In the genomic region with DNA sequence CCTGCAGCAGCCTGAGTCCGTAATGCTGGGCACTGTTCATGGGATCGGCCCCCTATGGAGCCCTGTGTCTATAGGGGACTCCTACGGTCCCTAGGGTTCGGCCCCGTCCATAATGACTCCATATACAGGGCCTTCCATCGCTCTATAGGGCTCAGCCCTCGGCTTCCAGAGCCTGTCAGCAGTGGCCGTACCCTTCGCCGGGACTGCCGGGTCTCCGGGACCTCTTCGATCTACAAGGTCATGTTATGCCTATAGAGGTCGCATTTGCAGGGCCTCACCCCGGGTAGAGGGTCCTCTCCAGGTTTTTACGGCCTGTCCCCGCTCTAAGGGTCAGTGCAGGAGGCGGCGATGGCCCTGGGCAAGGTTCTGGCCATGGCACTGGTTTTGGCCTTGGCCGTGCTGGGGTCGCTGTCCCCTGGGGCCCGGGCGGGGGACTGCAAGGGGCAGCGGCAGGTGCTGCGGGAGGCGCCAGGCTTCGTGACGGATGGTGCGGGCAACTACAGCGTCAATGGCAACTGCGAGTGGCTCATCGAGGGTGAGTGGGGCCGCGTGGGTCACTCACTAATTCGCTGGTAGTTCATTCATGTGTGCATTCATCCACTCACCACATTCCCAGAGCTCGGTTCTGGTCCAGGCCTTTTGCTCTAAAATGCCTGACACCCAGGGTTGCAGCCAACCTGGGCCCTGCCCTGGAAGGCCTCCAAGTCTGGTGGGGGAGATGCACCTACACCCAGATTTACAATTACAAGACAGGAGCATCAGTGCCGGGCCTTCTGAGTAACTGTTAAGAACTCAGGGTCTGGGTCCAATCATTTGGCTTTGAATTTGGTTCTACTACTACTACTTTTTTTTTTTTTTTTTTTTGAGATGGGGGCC, we compare ENCODE assay signal across 8 cellular contexts. TPM values are rescaled to one million over a fixed set of nuclear protein-coding genes. Genes with fewer than 3 reads are reported as not detected.
DNase-seq lines count a peak whose midpoint lies in the region; ATAC-seq and TF ChIP-seq lines count a peak whose summit lies in the region.

No MANE protein-coding gene starts in this region.

- H3K9me3 Mint-ChIP-seq in T-helper 1 cell treated with Interleukin-12 subunit alpha and Interleukin-12 subunit beta and Interleukin-4 antibody, amounts not matched to agents 30 μg/mL and 1 μg/mL, for 36 hours: no peaks in the 10 kb centered on the region
- no peaks in the 10 kb centered on the region for H3K9me3 Mint-ChIP-seq in mesothelial cell of epicardium

- 4 to 5% methylated on average over 37 of the region's 37 CpGs for WGBS in aorta, 2 donors

- no peak for TF ChIP-seq CTCF in mesothelial cell of epicardium (IDR thresholded peaks at IDR 0.05; ENCODE audit: unreplicated experiment)

- H3K27me3 Mint-ChIP-seq in T-helper 1 cell treated with Interleukin-12 subunit alpha and Interleukin-12 subunit beta and Interleukin-4 antibody, amounts not matched to agents 30 μg/mL and 1 μg/mL, for 36 hours (ENCODE audit: low read depth): peaks cover 29% of the 10 kb centered on the region
- H3K27me3 Mint-ChIP-seq in mesothelial cell of epicardium (ENCODE audit: low read depth): peaks cover 37% of the 10 kb centered on the region

- peaks cover 13% of the 10 kb centered on the region for H3K4me1 Mint-ChIP-seq in T-helper 1 cell treated with Interleukin-12 subunit alpha and Interleukin-12 subunit beta and Interleukin-4 antibody, amounts not matched to agents 30 μg/mL and 1 μg/mL, for 36 hours (ENCODE audit: low read depth)
- H3K4me1 Mint-ChIP-seq in mesothelial cell of epicardium: peaks cover 27% of the 10 kb centered on the region

- H3K4me3 ChIP-seq in aorta (ENCODE audit: low read length in 2 of 2): peak overlapping the region; percentile 67 to 69

- peak; percentile 74 for DNase-seq in activated effector memory CD4-positive, alpha-beta T cell treated with anti-CD3 and anti-CD28 coated beads, Interleukin-2, amount 50 U/mL, for 16 hours
- DNase-seq in activated effector memory CD4-positive, alpha-beta T cell treated with Interleukin-2 at 50 U/mL for 16 hours: no peak
- DNase-seq in effector CD4-positive, alpha-beta T cell: peak; percentile 17
- DNase-seq in mesothelial cell of epicardium (ENCODE audit: low spot score in 2 of 2, unreplicated experiment in 2 of 2): peak in 1 of 2 experiments; percentile 50
- DNase-seq in aorta: peak in 1 of 2 donors; percentile 63
- no peak for DNase-seq in middle frontal gyrus (ENCODE audit: extremely low spot score, low spot score)

- no peaks in the 10 kb centered on the region for H3K4me1 ChIP-seq in aorta (ENCODE audit: control insufficient read depth in 1 of 2, insufficient read depth in 2 of 2, low read length in 2 of 2)

- H3K27me3 ChIP-seq in aorta (ENCODE audit: control insufficient read depth in 1 of 2, insufficient read depth in 2 of 2, low read length in 1 of 2): no peaks in the 10 kb centered on the region

- intact Hi-C loops in aorta (cut with DNase I): loop anchor here (5.0 kb wide), 2 partner anchors 71 to 194 kb away; a partner anchor contains a TSS

- H3K36me3 ChIP-seq in aorta (ENCODE audit: control insufficient read depth in 1 of 2, insufficient read depth in 2 of 2, low read length in 1 of 2): no peaks in the 10 kb centered on the region

- H3K36me3 Mint-ChIP-seq in T-helper 1 cell treated with Interleukin-12 subunit alpha and Interleukin-12 subunit beta and Interleukin-4 antibody, amounts not matched to agents 30 μg/mL and 1 μg/mL, for 36 hours (ENCODE audit: low read depth): peaks cover 5% of the 10 kb centered on the region
- H3K36me3 Mint-ChIP-seq in mesothelial cell of epicardium: peaks cover 3% of the 10 kb centered on the region

- peak; percentile 14 for ATAC-seq in HG03135 (IDR thresholded peaks at IDR 0.05; ENCODE audit: unreplicated experiment)
- ATAC-seq in aorta (ENCODE audit: low FRiP score): no peak

- peak overlapping the region; percentile 85 for H3K4me3 Mint-ChIP-seq in T-helper 1 cell treated with Interleukin-12 subunit alpha and Interleukin-12 subunit beta and Interleukin-4 antibody, amounts not matched to agents 30 μg/mL and 1 μg/mL, for 36 hours
- peak overlapping the region; percentile 85 for H3K4me3 Mint-ChIP-seq in mesothelial cell of epicardium

- peak overlapping the region; percentile 61 for H3K27ac Mint-ChIP-seq in T-helper 1 cell treated with Interleukin-12 subunit alpha and Interleukin-12 subunit beta and Interleukin-4 antibody, amounts not matched to agents 30 μg/mL and 1 μg/mL, for 36 hours
- H3K27ac Mint-ChIP-seq in mesothelial cell of epicardium: no peak overlapping the region

- no peak overlapping the region for H3K27ac ChIP-seq in aorta (ENCODE audit: low read depth in 1 of 2, low read length in 2 of 2)

- no peaks in the 10 kb centered on the region for H3K9me3 ChIP-seq in aorta (ENCODE audit: control insufficient read depth, low read length)

RNA-seq across cellular contexts. Expression of a gene that starts 0.7 kb away (rescaled TPM):
- total RNA-seq in mesothelial cell of epicardium: 54.7 to 58.9 TPM (median 57.1 TPM) in 3 replicates
- 10 to 100 TPM; 17.5 to 26.4 TPM for total RNA-seq in aorta
- 1 to 10 TPM; 5.9 to 7.2 TPM for polyA plus RNA-seq in aorta

RNA-seq across cellular contexts. Expression of a gene that starts 13.0 kb away (rescaled TPM):
- total RNA-seq in mesothelial cell of epicardium: 0.25 to 0.92 TPM (median 0.42 TPM) in 3 replicates
- not detected for total RNA-seq in aorta
- not detected for polyA plus RNA-seq in aorta

RNA-seq across cellular contexts. Expression of a gene that starts 23.7 kb away (rescaled TPM):
- total RNA-seq in mesothelial cell of epicardium (81.2 to 91.0 TPM (median 88.5 TPM) in 3 replicates), aorta (1 to 10 TPM; 4.8 to 9.3 TPM)
- 1 to 10 TPM; 2.3 to 8.4 TPM for polyA plus RNA-seq in aorta

RNA-seq across cellular contexts. Expression of a gene that starts 24.2 kb away (rescaled TPM):
- total RNA-seq in mesothelial cell of epicardium (1.3 to 2.0 TPM (median 1.7 TPM) in 3 replicates), aorta (under 1 TPM; 0.23 to 0.45 TPM)
- polyA plus RNA-seq in aorta: not detected

RNA-seq across cellular contexts. Expression of a gene that starts 57.1 kb away (rescaled TPM):
- total RNA-seq in mesothelial cell of epicardium: 84.0 to 90.9 TPM (median 90.8 TPM) in 3 replicates
- total RNA-seq in aorta: 100 to 1,000 TPM; 103 to 104 TPM
- polyA plus RNA-seq in aorta: 10 to 100 TPM; 14.3 to 44.6 TPM

Comparison
In these comparisons a context has a peak if more than half of its experiments do, and no peak if none do; other contexts are left out.
1. DNase-seq: peak in activated effector memory CD4-positive, alpha-beta T cell treated with anti-CD3 and anti-CD28 coated beads, Interleukin-2, amount 50 U/mL, for 16 hours (single experiment) and effector CD4-positive, alpha-beta T cell (single experiment); none in activated effector memory CD4-positive, alpha-beta T cell treated with Interleukin-2 at 50 U/mL for 16 hours (single experiment) and middle frontal gyrus (single experiment).